ENCODE assay signal across 15 cellular contexts in genomic region chr2:178237488-178238143, GRCh38. TPM values are rescaled to one million over a fixed set of nuclear protein-coding genes. Genes with fewer than 3 reads are reported as not detected.
"Had no signal": no experiment of that assay in that cellular context is flagged by ENCODE, and none has a peak within 500 bp of the region (broad histone marks: within the 10 kb centered on the region; RNA-seq: fewer than 3 reads in every experiment).

No MANE protein-coding gene starts in this region.

- H3K36me3 Mint-ChIP-seq: activated naive CD4-positive, alpha-beta T cell treated with anti-CD3 and anti-CD28 coated beads, Interleukin-2, amount 50 U/mL, for 24 hours; immature natural killer cell; memory B cell had no signal

- H3K4me3 ChIP-seq: ovary, skin epidermis, stomach, thoracic aorta had no signal

- H3K4me3 Mint-ChIP-seq: activated naive CD4-positive, alpha-beta T cell treated with anti-CD3 and anti-CD28 coated beads, Interleukin-2, amount 50 U/mL, for 24 hours; endodermal cell; immature natural killer cell; memory B cell; nephron progenitor cell; T-helper 1 cell treated with Interleukin-12 subunit alpha and Interleukin-12 subunit beta and Interleukin-4 antibody, amounts not matched to agents 30 μg/mL and 1 μg/mL, for 36 hours had no signal

- H3K9me3 ChIP-seq: ovary, stomach, thoracic aorta had no signal

- H3K4me1 Mint-ChIP-seq: activated naive CD4-positive, alpha-beta T cell treated with anti-CD3 and anti-CD28 coated beads, Interleukin-2, amount 50 U/mL, for 24 hours; immature natural killer cell; memory B cell had no signal

- H3K27ac ChIP-seq: ovary, skin epidermis, stomach, thoracic aorta had no signal

- DNase-seq: activated CD4-positive, alpha-beta T cell treated with anti-CD3 and anti-CD28 coated beads, Interleukin-2, amount 50 U/mL, for 1 hour; activated T-cell treated with anti-CD3 and anti-CD28 coated beads for 4 hours; amygdala; endodermal cell; immature natural killer cell; nephron progenitor cell; ovary; stimulated activated CD4-positive, alpha-beta T cell treated with anti-CD3 and anti-CD28 coated beads, Interleukin-4, amount 100 ng/mL, for 4 hours; stomach had no signal

- H3K9me3 Mint-ChIP-seq: activated naive CD4-positive, alpha-beta T cell treated with anti-CD3 and anti-CD28 coated beads, Interleukin-2, amount 50 U/mL, for 24 hours; activated T-helper 2 cell treated with anti-CD3 and anti-CD28 coated beads, Interferon-gamma antibody, Interleukin-2, Interleukin-4, amounts not matched to agents 10 μg/mL and 5 μg/mL and 100 μg/mL, durations not matched to agents 14 hours and 24 hours and 36 hours; endodermal cell; immature natural killer cell; memory B cell; nephron progenitor cell; T-helper 1 cell treated with Interleukin-12 subunit alpha and Interleukin-12 subunit beta and Interleukin-4 antibody, amounts not matched to agents 30 μg/mL and 1 μg/mL, for 36 hours had no signal

- H3K36me3 ChIP-seq: ovary, stomach, thoracic aorta had no signal

- H3K27me3 ChIP-seq: ovary, stomach had no signal

- H3K27ac Mint-ChIP-seq: activated naive CD4-positive, alpha-beta T cell treated with anti-CD3 and anti-CD28 coated beads, Interleukin-2, amount 50 U/mL, for 24 hours; activated T-helper 2 cell treated with anti-CD3 and anti-CD28 coated beads, Interferon-gamma antibody, Interleukin-2, Interleukin-4, amounts not matched to agents 10 μg/mL and 5 μg/mL and 100 μg/mL, durations not matched to agents 14 hours and 24 hours and 36 hours; endodermal cell; immature natural killer cell; memory B cell; nephron progenitor cell; T-helper 1 cell treated with Interleukin-12 subunit alpha and Interleukin-12 subunit beta and Interleukin-4 antibody, amounts not matched to agents 30 μg/mL and 1 μg/mL, for 36 hours had no signal

RNA-seq across cellular contexts. Expression of gene OSBPL6, which starts 43.3 kb away (rescaled TPM):
- polyA plus RNA-seq: immature natural killer cell had no signal
